ENCODE assay signal across 10 cellular contexts in the genomic region with DNA sequence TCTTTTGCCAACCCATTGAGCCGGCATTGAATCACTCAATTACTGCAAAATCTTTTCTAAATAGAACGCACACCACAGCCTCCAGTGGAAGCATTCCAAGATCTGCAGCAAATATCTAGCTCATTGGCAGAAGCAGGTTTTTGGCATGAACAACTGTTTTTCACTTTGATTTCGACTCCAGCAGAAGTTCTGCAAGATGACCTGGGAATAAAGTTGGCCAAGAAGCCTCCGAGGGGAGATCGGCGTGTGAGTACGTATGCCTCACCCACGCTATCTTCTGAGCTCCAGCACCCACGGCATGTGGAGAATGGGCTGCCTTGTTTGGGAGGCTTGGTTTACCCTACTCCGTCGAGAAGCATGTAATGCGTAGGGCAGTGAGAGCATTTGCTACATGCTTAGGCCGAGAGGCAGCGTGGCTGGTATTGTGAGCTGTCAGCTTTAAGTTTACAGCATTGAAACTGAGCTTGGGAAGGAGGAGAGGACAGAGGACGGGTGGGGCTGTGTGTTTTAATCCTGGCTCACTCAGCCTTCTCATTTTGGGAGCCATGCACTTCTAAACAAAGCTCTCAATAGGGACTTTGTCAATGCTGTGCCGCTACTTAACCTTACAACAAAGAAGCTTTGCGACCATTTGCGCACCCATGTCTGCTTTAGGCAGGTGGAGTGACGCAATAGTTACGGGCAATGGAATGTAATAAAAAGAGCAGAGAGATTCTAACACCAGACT. TPM values are rescaled to one million over a fixed set of nuclear protein-coding genes. Genes with fewer than 3 reads are reported as not detected.
A peak's percentile ranks its signal among the peaks of the same experiment; 100 is the strongest.
DNase-seq lines count a peak whose midpoint lies in the region; ATAC-seq and TF ChIP-seq lines count a peak whose summit lies in the region.
"Had no signal": no experiment of that assay in that cellular context is flagged by ENCODE, and none has a peak within 500 bp of the region (broad histone marks: within the 10 kb centered on the region; RNA-seq: fewer than 3 reads in every experiment).

No MANE protein-coding gene starts in this region.

- TF ChIP-seq CTCF in endodermal cell (conservative IDR thresholded peaks at IDR 0.05) (no peak), nephron (IDR thresholded peaks at IDR 0.05; ENCODE audit: unreplicated experiment in 3 of 3) (no peak), smooth muscle cell (IDR thresholded peaks at IDR 0.05; ENCODE audit: borderline replicate concordance, insufficient read depth, poor library complexity, severe bottlenecking) (no peak)

- H3K4me1 ChIP-seq in endodermal cell (ENCODE audit: control insufficient read depth, insufficient read depth, low read length) (peaks cover 3% of the 10 kb centered on the region), aorta (ENCODE audit: control insufficient read depth in 1 of 2, insufficient read depth in 2 of 2, low read length in 2 of 2) (no peaks in the 10 kb centered on the region), smooth muscle cell (ENCODE audit: low read depth) (peaks cover 21% of the 10 kb centered on the region)

- H4K20me1 ChIP-seq in smooth muscle cell (ENCODE audit: low read depth) = no peaks in the 10 kb centered on the region

- H3K27me3 Mint-ChIP-seq in endodermal cell (ENCODE audit: insufficient read depth) = peaks cover 2% of the 10 kb centered on the region
- H3K27me3 Mint-ChIP-seq in nephron (ENCODE audit: low read depth) = no peaks in the 10 kb centered on the region

- WGBS in endodermal cell (ENCODE audit: insufficient coverage in 1 of 2, insufficient read length in 1 of 2), 2 experiments = 90 to 92% methylated on average over 15 to 20 of the region's 20 CpGs
- 51 to 54% methylated on average over 20 of the region's 20 CpGs for WGBS in aorta, 2 donors
- 79% methylated on average over 20 of the region's 20 CpGs for WGBS in smooth muscle cell (ENCODE audit: low lambda C conversion rate)

- H3K4me3 ChIP-seq in endodermal cell (ENCODE audit: low read length) (no peak overlapping the region), aorta (ENCODE audit: low read length in 2 of 2) (no peak overlapping the region), smooth muscle cell (no peak overlapping the region)

- H3K27ac ChIP-seq in endodermal cell (ENCODE audit: low read depth, low read length) = peak overlapping the region; percentile 6
- no peak overlapping the region for H3K27ac ChIP-seq in aorta (ENCODE audit: low read depth in 1 of 2, low read length in 2 of 2)
- no peak overlapping the region for H3K27ac ChIP-seq in smooth muscle cell (ENCODE audit: low read depth)

- no peaks in the 10 kb centered on the region for H3K9me3 ChIP-seq in endodermal cell (ENCODE audit: control insufficient read depth, low read length)
- H3K9me3 ChIP-seq in aorta (ENCODE audit: control insufficient read depth, low read length) = no peaks in the 10 kb centered on the region
- H3K9me3 ChIP-seq in smooth muscle cell (replicated peaks; ENCODE audit: low read depth) = no peaks in the 10 kb centered on the region

- peaks cover 4% of the 10 kb centered on the region for H3F3A ChIP-seq in smooth muscle cell (ENCODE audit: low read depth)

- DNase-seq in left cardiac atrium = no peak
- DNase-seq in Right ventricle myocardium superior = no peak
- no peak for DNase-seq in endodermal cell
- DNase-seq in aorta = no peak
- no peak for DNase-seq in NCI-H2171 (lab: John Stamatoyannopoulos, UW)
- no peak for DNase-seq in smooth muscle cell (lab: John Stamatoyannopoulos, UW; ENCODE audit: unreplicated experiment)
- DNase-seq: ACHN; activated CD4-positive, alpha-beta T cell treated with anti-CD3 and anti-CD28 coated beads, Interleukin-2, amount 50 U/mL, for 4 hours had no signal

- H3K9ac ChIP-seq in endodermal cell (ENCODE audit: extremely low read depth, low read length, poor library complexity, severe bottlenecking) (no peak overlapping the region), smooth muscle cell (ENCODE audit: low read depth) (no peak overlapping the region)

- intact Hi-C loops in left cardiac atrium (cut with DNase I) = no loop called here
- intact Hi-C loops in Right ventricle myocardium superior (cut with DNase I) = no loop called here
- intact Hi-C loops in aorta (cut with DNase I) = no loop called here

- H3K27ac Mint-ChIP-seq in endodermal cell (no peak overlapping the region), nephron (peak overlapping the region; percentile 58 to 95 (median 77))

- no peaks in the 10 kb centered on the region for H3K9me3 Mint-ChIP-seq in endodermal cell
- H3K9me3 Mint-ChIP-seq in nephron = no peaks in the 10 kb centered on the region

- no peak overlapping the region for H3K4me2 ChIP-seq in smooth muscle cell

- H2AFZ ChIP-seq in smooth muscle cell (ENCODE audit: low read depth) = no peak overlapping the region

- H3K27me3 ChIP-seq in endodermal cell (ENCODE audit: control insufficient read depth, insufficient read depth, low read length, poor library complexity, severe bottlenecking) (no peaks in the 10 kb centered on the region), aorta (ENCODE audit: control insufficient read depth in 1 of 2, insufficient read depth in 2 of 2, low read length in 1 of 2) (no peaks in the 10 kb centered on the region), smooth muscle cell (ENCODE audit: low read depth) (no peaks in the 10 kb centered on the region)

- no peaks in the 10 kb centered on the region for H3K36me3 ChIP-seq in endodermal cell (ENCODE audit: control insufficient read depth, insufficient read depth, low read length)
- H3K36me3 ChIP-seq in aorta (ENCODE audit: control insufficient read depth in 1 of 2, insufficient read depth in 2 of 2, low read length in 1 of 2) = no peaks in the 10 kb centered on the region
- H3K36me3 ChIP-seq in smooth muscle cell (ENCODE audit: low read depth) = no peaks in the 10 kb centered on the region

- no peak overlapping the region for H3K4me3 Mint-ChIP-seq in endodermal cell
- peak overlapping the region; percentile 12 to 67 (median 46) for H3K4me3 Mint-ChIP-seq in nephron

- peaks cover 28% of the 10 kb centered on the region for H3K4me1 Mint-ChIP-seq in endodermal cell
- H3K4me1 Mint-ChIP-seq in nephron = peaks cover 77% of the 10 kb centered on the region

- no peaks in the 10 kb centered on the region for H3K36me3 Mint-ChIP-seq in endodermal cell (ENCODE audit: low read depth)
- no peaks in the 10 kb centered on the region for H3K36me3 Mint-ChIP-seq in nephron (ENCODE audit: low read depth)

- ATAC-seq in left cardiac atrium = peak; percentile 31 to 65
- ATAC-seq in Right ventricle myocardium superior (ENCODE audit: poor library complexity) = no peak
- peak; percentile 34 for ATAC-seq in aorta (ENCODE audit: low FRiP score)
- ATAC-seq in HG02763 (IDR thresholded peaks at IDR 0.05; ENCODE audit: unreplicated experiment) = no peak

- H3K79me2 ChIP-seq in smooth muscle cell (ENCODE audit: low read depth) = no peaks in the 10 kb centered on the region

RNA-seq across cellular contexts. Expression of a gene that starts 10.5 kb away (rescaled TPM):
- 1 to 10 TPM in 1 of 2 donors, under 1 TPM in 1; 0.58 to 1.0 TPM for total RNA-seq in left cardiac atrium
- total RNA-seq in Right ventricle myocardium superior = 0.67 TPM
- total RNA-seq in endodermal cell = under 1 TPM in 1 of 2 donors, not detected in 1; 0.09 TPM
- polyA plus RNA-seq in endodermal cell (2013, experiment 1 of 2) = 0.04 TPM
- 0.08 TPM for polyA plus RNA-seq in endodermal cell (2013, experiment 2 of 2)
- not detected for total RNA-seq in aorta
- polyA plus RNA-seq in aorta = under 1 TPM in 1 of 2 donors, not detected in 1; 0.13 TPM
- not detected in 2 replicates for total RNA-seq in smooth muscle cell
- polyA plus RNA-seq in smooth muscle cell = not detected in 2 replicates

RNA-seq across cellular contexts. Expression of a gene that starts 51.4 kb away (rescaled TPM):
- total RNA-seq in left cardiac atrium = 10 to 100 TPM; 45.1 to 63.1 TPM
- 25.6 TPM for total RNA-seq in Right ventricle myocardium superior
- 10 to 100 TPM in 1 of 2 donors, 1 to 10 TPM in 1; 8.0 to 10.9 TPM for total RNA-seq in endodermal cell
- 3.6 TPM for polyA plus RNA-seq in endodermal cell (2013, experiment 1 of 2)
- 3.8 TPM for polyA plus RNA-seq in endodermal cell (2013, experiment 2 of 2)
- total RNA-seq in aorta = 10 to 100 TPM; 50.1 to 52.3 TPM
- polyA plus RNA-seq in aorta = 10 to 100 TPM in 1 of 2 donors, 1 to 10 TPM in 1; 7.6 to 13.5 TPM
- 18.9 and 27.1 TPM in 2 replicates for total RNA-seq in smooth muscle cell
- polyA plus RNA-seq in smooth muscle cell = 5.7 and 12.5 TPM in 2 replicates

Comparison
In these comparisons a context has a peak if more than half of its experiments do, and no peak if none do; other contexts are left out.
1. ATAC-seq: peak in left cardiac atrium (2 of 2) and aorta (single experiment); none in Right ventricle myocardium superior (single experiment) and HG02763 (single experiment).